In genomic region chr3:88220126-88220525, GRCh38 we compare ENCODE assay signal across 8 cellular contexts.
"Had no signal": no experiment of that assay in that cellular context is flagged by ENCODE, and none has a peak within 500 bp of the region (broad histone marks: within the 10 kb centered on the region; RNA-seq: fewer than 3 reads in every experiment).

No MANE protein-coding gene starts in this region.

- H3K36me3 Mint-ChIP-seq: IgD-negative memory B cell had no signal

- H3K4me2 ChIP-seq: KMS-11 had no signal

- H3K27ac ChIP-seq: HL-60, KMS-11 had no signal

- H3K4me3 ChIP-seq: K562 had no signal

- H3K9ac ChIP-seq: KMS-11 had no signal

- FAIRE-seq: HTR-8/SVneo, K562 had no signal

- H3K4me3 Mint-ChIP-seq: IgD-negative memory B cell had no signal

- DNase-seq: IMR-90, KBM-7, KG1 had no signal
